ENCODE assay signal across 2 cellular contexts in the genomic region with DNA sequence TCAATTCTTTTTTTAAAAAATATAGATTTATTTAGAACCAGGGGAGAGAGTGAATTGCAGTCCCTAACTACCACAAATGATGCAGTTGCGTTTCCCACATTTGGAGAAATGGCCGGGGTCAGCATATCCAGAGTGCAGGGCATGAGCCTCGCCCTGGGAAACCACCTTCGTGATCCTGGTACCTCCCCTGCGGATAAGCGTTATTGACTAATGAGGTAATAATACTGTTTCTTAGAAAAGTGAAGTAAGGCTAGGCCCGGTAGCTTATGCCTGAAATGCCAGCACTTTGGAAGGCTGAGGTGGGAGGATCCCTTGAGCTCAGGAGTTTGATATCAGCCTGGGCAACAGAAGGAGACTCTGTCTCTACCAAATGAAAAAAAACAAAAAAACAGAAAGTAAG.
TF ChIP-seq lines count a peak whose summit lies in the region.

No MANE protein-coding gene starts in this region.

TF ChIP-seq in IMR-90, 13 proteins besides CTCF, POLR2A, EP300 and RAD21:
- TF ChIP-seq MAFK (IDR thresholded peaks at IDR 0.05; ENCODE audit: low read depth, low read length) = no peak
- TF ChIP-seq CEBPB (IDR thresholded peaks at IDR 0.05; ENCODE audit: low read depth, low read length) = no peak
- no peak for TF ChIP-seq MXI1 (IDR thresholded peaks at IDR 0.05; ENCODE audit: borderline replicate concordance, low read depth, low read length)
- TF ChIP-seq, protein P1, sequence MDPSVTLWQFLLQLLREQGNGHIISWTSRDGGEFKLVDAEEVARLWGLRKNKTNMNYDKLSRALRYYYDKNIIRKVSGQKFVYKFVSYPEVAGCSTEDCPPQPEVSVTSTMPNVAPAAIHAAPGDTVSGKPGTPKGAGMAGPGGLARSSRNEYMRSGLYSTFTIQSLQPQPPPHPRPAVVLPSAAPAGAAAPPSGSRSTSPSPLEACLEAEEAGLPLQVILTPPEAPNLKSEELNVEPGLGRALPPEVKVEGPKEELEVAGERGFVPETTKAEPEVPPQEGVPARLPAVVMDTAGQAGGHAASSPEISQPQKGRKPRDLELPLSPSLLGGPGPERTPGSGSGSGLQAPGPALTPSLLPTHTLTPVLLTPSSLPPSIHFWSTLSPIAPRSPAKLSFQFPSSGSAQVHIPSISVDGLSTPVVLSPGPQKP (IDR thresholded peaks at IDR 0.05; ENCODE audit: borderline replicate concordance, low read depth, low read length) = no peak
- TF ChIP-seq FOS (IDR thresholded peaks at IDR 0.05; ENCODE audit: low read depth, low read length) = no peak
- no peak for TF ChIP-seq BHLHE40 (IDR thresholded peaks at IDR 0.05; ENCODE audit: low read depth, low read length)
- no peak for TF ChIP-seq RFX5 (IDR thresholded peaks at IDR 0.05; ENCODE audit: low read depth, low read length)
- TF ChIP-seq MAZ (IDR thresholded peaks at IDR 0.05; ENCODE audit: borderline replicate concordance, low read depth, low read length) = no peak

TF ChIP-seq in liver, 16 proteins besides CTCF, POLR2A, EP300 and RAD21:
- TF ChIP-seq HNF4A (conservative IDR thresholded peaks at IDR 0.05) = no peak
- TF ChIP-seq SP1 (IDR thresholded peaks at IDR 0.05) = peak; percentile 53
- peak in 1 of 2 donors; percentile 16 for TF ChIP-seq RXRA (IDR thresholded peaks at IDR 0.05)
